Comparison of ENCODE assay signal across 1 cellular context in genomic region chr6:30556964-30557682, GRCh38.
TF ChIP-seq lines count a peak whose summit lies in the region.

TSS of gene PRR3 (plus strand) at chr6:30557295. CDS start at chr6:30557345, 50 bp downstream.

TF ChIP-seq in K562, 482 proteins besides CTCF, POLR2A, EP300 and RAD21 (continued from another document and continues in another):
- TF ChIP-seq TRIM25 (IDR thresholded peaks at IDR 0.05; ENCODE audit: borderline replicate concordance): peak; percentile 85; the same call in 1 of the 2 replicates
- TF ChIP-seq NCOR1 (IDR thresholded peaks at IDR 0.05): peak; percentile 51; the same call in 1 of the 2 replicates
- TF ChIP-seq TAF1 (IDR thresholded peaks at IDR 0.05; ENCODE audit: control insufficient read depth, extremely low read depth, insufficient read depth, low read length, severe bottlenecking): peak; percentile 94
- peak; percentile 99 for TF ChIP-seq GABPA (tag; conservative IDR thresholded peaks at IDR 0.05; ENCODE audit: low read depth)
- TF ChIP-seq LCOR (CRISPR knock-in tag; IDR thresholded peaks at IDR 0.05): peak; percentile 87
- TF ChIP-seq YY1 (IDR thresholded peaks at IDR 0.05; ENCODE audit: borderline replicate concordance in 1 of 3, control insufficient read depth in 1 of 3, extremely low read depth in 1 of 3, insufficient read depth in 3 of 3, insufficient read length in 1 of 3, insufficient replicate concordance in 2 of 3, low read depth in 1 of 3, low read length in 2 of 3): peak; percentile 66 to 94 (median 89)
- peak; percentile 90 for TF ChIP-seq ETV5 (CRISPR knock-in tag; IDR thresholded peaks at IDR 0.05; ENCODE audit: low read depth)
- no peak for TF ChIP-seq ZNF146 (CRISPR knock-in tag; IDR thresholded peaks at IDR 0.05; ENCODE audit: unreplicated experiment)
- no peak for TF ChIP-seq ZNF586 (CRISPR knock-in tag; conservative IDR thresholded peaks at IDR 0.05)
- peak; percentile 49 for TF ChIP-seq USF1 (CRISPR knock-in tag; IDR thresholded peaks at IDR 0.05)
- no peak for TF ChIP-seq FOSL1 (tag; conservative IDR thresholded peaks at IDR 0.05)
- no peak for TF ChIP-seq ZNF764 (CRISPR knock-in tag; IDR thresholded peaks at IDR 0.05; ENCODE audit: low read depth)
- TF ChIP-seq VEZF1 (CRISPR knock-in tag; IDR thresholded peaks at IDR 0.05): peak; percentile 77
- TF ChIP-seq ZNF592 (IDR thresholded peaks at IDR 0.05): peak; percentile 67
- TF ChIP-seq ZBTB2 (IDR thresholded peaks at IDR 0.05): no peak
- TF ChIP-seq ZC3H8 (IDR thresholded peaks at IDR 0.05): 0 out of 2 replicates have a peak, but pooled peaks have one; percentile 17
- TF ChIP-seq ZBTB12 (CRISPR knock-in tag; IDR thresholded peaks at IDR 0.05): peak; percentile 90
- peak in 1 of 2 experiments; percentile 85; a peak in 2 of 4 replicates for TF ChIP-seq HDAC1 (IDR thresholded peaks at IDR 0.05)
- TF ChIP-seq ETV1 (tag; conservative IDR thresholded peaks at IDR 0.05; ENCODE audit: low read depth): peak; percentile 91
- TF ChIP-seq AFF4 (CRISPR knock-in tag; IDR thresholded peaks at IDR 0.05): peak; percentile 94; the same call in 1 of the 2 replicates
- peak; percentile 14 for TF ChIP-seq HDAC3 (IDR thresholded peaks at IDR 0.05; ENCODE audit: borderline replicate concordance, partially characterized antibody)
- peak; percentile 93 for TF ChIP-seq SMARCA5 (IDR thresholded peaks at IDR 0.05)
- TF ChIP-seq SETDB1 (IDR thresholded peaks at IDR 0.05; ENCODE audit: low read length): peak; percentile 70
- TF ChIP-seq ATF1 (CRISPR knock-in tag; IDR thresholded peaks at IDR 0.05): peak; percentile 78
- TF ChIP-seq ATF1 (tag; IDR thresholded peaks at IDR 0.05): no peak
- 0 out of 2 replicates have a peak, but pooled peaks have one; percentile 57 for TF ChIP-seq TOE1 (IDR thresholded peaks at IDR 0.05; ENCODE audit: borderline replicate concordance)
- TF ChIP-seq TOE1 (CRISPR knock-in tag; IDR thresholded peaks at IDR 0.05; ENCODE audit: borderline replicate concordance, low read depth): peak; percentile 10; the same call in 1 of the 2 replicates
- no peak for TF ChIP-seq MEIS2 (IDR thresholded peaks at IDR 0.05; ENCODE audit: partially characterized antibody)
- no peak for TF ChIP-seq RCOR1 (IDR thresholded peaks at IDR 0.05; ENCODE audit: borderline replicate concordance in 1 of 2, low read depth in 2 of 2, low read length in 2 of 2)
- TF ChIP-seq ZBTB40 (IDR thresholded peaks at IDR 0.05): peak; percentile 99
- peak; percentile 35; the same call in 1 of the 2 replicates for TF ChIP-seq ZBTB40 (CRISPR knock-in tag; IDR thresholded peaks at IDR 0.05)
